ENCODE assay signal across 8 cellular contexts in the genomic region with DNA sequence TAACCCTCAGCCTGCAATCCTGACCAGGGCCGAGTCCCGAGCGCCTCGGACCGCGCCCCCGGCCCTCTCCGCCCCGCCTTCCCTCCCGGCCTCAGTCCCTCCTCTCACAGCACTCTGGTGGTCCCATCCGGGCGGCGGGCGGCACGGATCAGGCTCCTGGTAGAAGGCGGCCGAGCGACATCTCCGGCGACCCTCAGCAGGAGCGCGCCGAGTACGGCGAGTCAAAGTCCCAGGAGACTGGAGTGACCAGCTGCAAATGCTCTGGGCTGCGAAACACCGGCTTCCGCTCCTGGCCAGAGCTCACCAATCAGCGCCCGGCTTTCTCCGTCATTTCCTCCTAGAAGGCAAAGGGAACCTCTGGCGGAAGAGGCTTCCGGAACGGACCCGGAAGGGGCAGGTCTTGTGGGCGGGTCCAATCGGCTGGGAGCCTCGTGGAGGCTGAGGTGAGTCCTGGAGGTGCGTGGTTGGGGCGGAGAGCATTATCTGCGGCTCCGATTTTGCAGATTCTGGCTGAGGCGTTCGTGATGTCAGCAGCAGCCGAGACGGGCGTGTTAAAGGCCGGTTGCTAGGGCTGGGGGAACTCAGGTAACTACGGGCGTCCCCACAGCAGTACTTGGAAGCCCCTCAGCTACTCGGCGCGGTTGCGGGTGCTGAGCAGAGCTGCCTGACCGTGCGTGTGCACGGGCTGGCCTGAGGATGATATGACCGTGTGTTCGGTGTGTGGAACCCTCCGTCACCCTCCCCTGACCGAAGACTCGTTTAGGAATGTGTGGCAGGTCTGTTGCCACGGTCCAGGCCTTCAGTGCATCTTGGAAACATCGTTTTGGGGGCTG. TPM values are rescaled to one million over a fixed set of nuclear protein-coding genes. Genes with fewer than 3 reads are reported as not detected.
DNase-seq lines count a peak whose midpoint lies in the region; ATAC-seq and TF ChIP-seq lines count a peak whose summit lies in the region.

A gene with protein sequence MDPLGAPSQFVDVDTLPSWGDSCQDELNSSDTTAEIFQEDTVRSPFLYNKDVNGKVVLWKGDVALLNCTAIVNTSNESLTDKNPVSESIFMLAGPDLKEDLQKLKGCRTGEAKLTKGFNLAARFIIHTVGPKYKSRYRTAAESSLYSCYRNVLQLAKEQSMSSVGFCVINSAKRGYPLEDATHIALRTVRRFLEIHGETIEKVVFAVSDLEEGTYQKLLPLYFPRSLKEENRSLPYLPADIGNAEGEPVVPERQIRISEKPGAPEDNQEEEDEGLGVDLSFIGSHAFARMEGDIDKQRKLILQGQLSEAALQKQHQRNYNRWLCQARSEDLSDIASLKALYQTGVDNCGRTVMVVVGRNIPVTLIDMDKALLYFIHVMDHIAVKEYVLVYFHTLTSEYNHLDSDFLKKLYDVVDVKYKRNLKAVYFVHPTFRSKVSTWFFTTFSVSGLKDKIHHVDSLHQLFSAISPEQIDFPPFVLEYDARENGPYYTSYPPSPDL (minus strand): TSS at position 282 of the 833 bp plus-strand sequence. CDS start 9,264 bp downstream, outside the sequence.
A gene (plus strand): TSS at position 400 of the 833 bp plus-strand sequence. CDS start 3,581 bp downstream, outside the sequence.

- no peaks in the 10 kb centered on the region for H3K36me3 ChIP-seq in ovary
- no peaks in the 10 kb centered on the region for H3K36me3 ChIP-seq in thyroid gland

- TF ChIP-seq CTCF in GM12864 (IDR thresholded peaks at IDR 0.05; ENCODE audit: low read depth, low read length, missing control alignments) (no peak), ovary (IDR thresholded peaks at IDR 0.05) (no peak), thyroid gland (IDR thresholded peaks at IDR 0.05) (no peak)

- 0 to 1% (median 0%) methylated on average over 55 to 64 of the region's 64 CpGs for WGBS in ovary, 3 donors
- 0% methylated on average over 20 to 23 of the region's 64 CpGs for WGBS in thyroid gland, 2 donors

- H3K9me3 ChIP-seq in ovary (no peaks in the 10 kb centered on the region), thyroid gland (no peaks in the 10 kb centered on the region)

- H3K4me3 ChIP-seq in GM12864 (ENCODE audit: low read depth, low read length): peak within 1 kb of the TSS; percentile 94
- peak within 1 kb of the TSS; percentile 68 for H3K4me3 ChIP-seq in ovary
- peak within 1 kb of the TSS; percentile 70 to 92 (median 92) for H3K4me3 ChIP-seq in thyroid gland (replicated peaks in 1 of 3)

- TF ChIP-seq POLR2A in ovary (IDR thresholded peaks at IDR 0.05): no peak
- peak in 1 of 2 donors; percentile 81 for TF ChIP-seq POLR2A in thyroid gland (IDR thresholded peaks at IDR 0.05)

- ATAC-seq in HG02759 (IDR thresholded peaks at IDR 0.05; ENCODE audit: unreplicated experiment) (peak; percentile 95), Right ventricle myocardium inferior (peak; percentile 98)

- no peak for TF ChIP-seq EP300 in ovary (IDR thresholded peaks at IDR 0.05)

- peaks cover 11% of the 10 kb centered on the region for H3K4me1 ChIP-seq in ovary (ENCODE audit: insufficient read depth)
- H3K4me1 ChIP-seq in thyroid gland: peaks cover 9 to 23% of the 10 kb centered on the region in 2 donors

- H3K27me3 ChIP-seq in ovary (no peaks in the 10 kb centered on the region), thyroid gland (no peaks in the 10 kb centered on the region)

- H3K27ac ChIP-seq in ovary (peak within 1 kb of the TSS in 1 of 2 donors; percentile 54), thyroid gland (peak within 1 kb of the TSS in 2 of 3 donors; percentile 78 to 80)

- intact Hi-C loops in Right ventricle myocardium inferior (cut with DNase I): no loop called here
- intact Hi-C loops in ovary (cut with DNase I): no loop called here
- intact Hi-C loops in thyroid gland (cut with DNase I): no loop called here

- DNase-seq in GM12864 (ENCODE audit: low read depth) (peak; percentile 91), NCI-H1417 (lab: John Stamatoyannopoulos, UW) (peak; percentile 95 to 99 (median 98)), SW 1271 (lab: John Stamatoyannopoulos, UW) (peak; percentile 78 to 91), Right ventricle myocardium inferior (ENCODE audit: missing footprints) (peak; percentile 98), ovary (peak; percentile 92 to 95 (median 94)), thyroid gland (peak; percentile 97 to 98)
- peak; percentile 92 for DNase-seq in activated naive CD8-positive, alpha-beta T cell treated with anti-CD3 and anti-CD28 coated beads, Interleukin-2, amount 50 U/mL, for 16 hours (ENCODE audit: low read depth, low spot score)

RNA-seq across cellular contexts. Expression of the first gene that starts in this region (rescaled TPM):
- total RNA-seq in Right ventricle myocardium inferior (15.9 TPM), ovary (10 to 100 TPM; 12.6 to 29.8 (median 21.2) TPM), thyroid gland (10 to 100 TPM; 38.7 to 48.9 (median 47.6) TPM)
- 10 to 100 TPM in 1 of 2 donors, 1 to 10 TPM in 1; 2.4 to 12.2 TPM for polyA plus RNA-seq in ovary

RNA-seq across cellular contexts. Expression of the second gene that starts in this region (rescaled TPM):
- 11.7 TPM for total RNA-seq in Right ventricle myocardium inferior
- 10 to 100 TPM in 5 of 7 donors, 1 to 10 TPM in 2; 3.6 to 27.5 (median 20.8) TPM for total RNA-seq in ovary
- polyA plus RNA-seq in ovary: 10 to 100 TPM in 1 of 2 donors, 1 to 10 TPM in 1; 4.8 to 29.1 TPM
- 10 to 100 TPM in 3 of 4 donors, 1 to 10 TPM in 1; 7.0 to 22.2 (median 19.1) TPM for total RNA-seq in thyroid gland
